18 cellular contexts compared by ENCODE assay signal in the genomic region with DNA sequence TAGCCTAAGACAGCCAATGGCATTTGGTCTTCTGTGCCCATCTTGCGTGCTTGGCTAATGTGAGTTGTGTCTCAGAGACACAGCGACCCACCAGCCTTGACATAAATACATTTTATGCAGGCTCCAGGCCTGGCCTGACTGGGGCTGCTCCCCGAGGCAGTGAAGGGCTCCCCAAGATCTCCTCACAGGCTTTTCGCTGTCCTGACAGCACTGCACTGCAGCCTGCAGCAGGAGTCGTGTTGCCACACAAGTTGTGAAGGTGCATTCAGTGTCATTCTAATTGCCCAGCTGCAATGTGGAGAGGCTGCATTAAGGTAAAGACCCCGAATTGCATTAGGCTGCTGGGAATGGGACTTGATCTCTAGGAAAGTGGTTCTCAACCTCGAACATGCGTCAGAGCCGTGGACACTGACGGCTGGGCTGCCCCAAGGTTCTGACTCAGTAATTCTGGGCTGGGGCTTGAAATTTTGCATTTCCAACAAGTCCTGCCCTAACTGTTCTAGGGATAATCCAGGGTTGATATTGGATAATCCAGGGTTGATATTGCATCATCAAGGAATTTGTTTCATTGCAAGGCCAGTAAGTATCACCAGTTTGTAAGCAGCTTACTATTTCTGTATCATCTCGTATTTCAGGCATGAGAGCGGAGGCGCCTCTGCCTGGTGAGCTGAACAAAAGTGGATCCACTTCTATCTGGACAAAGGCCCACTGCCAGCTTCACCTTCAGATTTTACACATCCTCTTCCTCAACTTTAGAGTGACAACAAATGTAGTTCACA.
DNase-seq lines count a peak whose midpoint lies in the region; ATAC-seq and TF ChIP-seq lines count a peak whose summit lies in the region.
"Had no signal": no experiment of that assay in that cellular context is flagged by ENCODE, and none has a peak within 500 bp of the region (broad histone marks: within the 10 kb centered on the region; RNA-seq: fewer than 3 reads in every experiment).

No MANE protein-coding gene starts in this region.

- no peaks in the 10 kb centered on the region for H3K36me3 Mint-ChIP-seq in activated CD4-positive, alpha-beta T cell treated with anti-CD3 and anti-CD28 coated beads, Interleukin-2, amount 10 ng/mL, durations not matched to agents 24 days and 14 days (ENCODE audit: low read depth)

- H3K27ac Mint-ChIP-seq in activated CD4-positive, alpha-beta T cell treated with anti-CD3 and anti-CD28 coated beads, Interleukin-2, amount 10 ng/mL, durations not matched to agents 24 days and 14 days = no peak overlapping the region
- H3K27ac Mint-ChIP-seq: endodermal cell had no signal

- no peak overlapping the region for H3K4me3 ChIP-seq in sigmoid colon
- H3K4me3 ChIP-seq in left ventricle myocardium inferior = no peak overlapping the region
- H3K4me3 ChIP-seq: lower lobe of right lung, upper lobe of left lung had no signal

- WGBS in sigmoid colon, 2 donors = 81 to 86% methylated on average over 13 of the region's 13 CpGs

- H3K9me3 Mint-ChIP-seq in activated CD4-positive, alpha-beta T cell treated with anti-CD3 and anti-CD28 coated beads, Interleukin-2, amount 10 ng/mL, durations not matched to agents 24 days and 14 days = peaks cover 14% of the 10 kb centered on the region

- peak; percentile 49 for DNase-seq in activated CD4-positive, alpha-beta T cell treated with anti-CD3 and anti-CD28 coated beads, Interleukin-2, amount 10 ng/mL, durations not matched to agents 24 days and 14 days
- no peak for DNase-seq in activated CD4-positive, alpha-beta T cell treated with anti-CD3 and anti-CD28 coated beads, Interleukin-2, amount 50 U/mL, for 4 hours
- peak; percentile 32 to 66 for DNase-seq in NCI-H524 (lab: John Stamatoyannopoulos, UW)
- DNase-seq in fibroblast of gingiva (ENCODE audit: low read depth) = peak; percentile 68
- DNase-seq in sigmoid colon = peak; percentile 38
- no peak for DNase-seq in NCI-H1930 (lab: John Stamatoyannopoulos, UW)
- DNase-seq in left ventricle myocardium inferior = no peak
- DNase-seq: activated CD4-positive, CD25-positive, alpha-beta regulatory T cell treated with anti-CD3 and anti-CD28 coated beads, Interleukin-2, amount 50 U/mL, for 72 hours; DMS 273 treated with DMSO at 0.1 percent for 48 hours; endodermal cell; KBM-7; lower lobe of right lung; NCI-H2029 treated with DMSO at 0.1 percent for 48 hours; nucleus accumbens; stimulated activated CD4-positive, alpha-beta T cell treated with anti-CD3 and anti-CD28 coated beads, Interleukin-15, amount 100 ng/mL, for 24 hours; SW 1271; upper lobe of left lung had no signal

- H3K27ac ChIP-seq in sigmoid colon (no peak overlapping the region), left ventricle myocardium inferior (replicated peaks) (no peak overlapping the region)
- H3K27ac ChIP-seq: lower lobe of right lung, upper lobe of left lung had no signal

- H3K4me3 Mint-ChIP-seq in activated CD4-positive, alpha-beta T cell treated with anti-CD3 and anti-CD28 coated beads, Interleukin-2, amount 10 ng/mL, durations not matched to agents 24 days and 14 days = no peak overlapping the region
- H3K4me3 Mint-ChIP-seq: endodermal cell had no signal

- no peaks in the 10 kb centered on the region for H3K36me3 ChIP-seq in sigmoid colon
- H3K36me3 ChIP-seq in left ventricle myocardium inferior = no peaks in the 10 kb centered on the region
- H3K36me3 ChIP-seq: lower lobe of right lung, upper lobe of left lung had no signal

- no peak for TF ChIP-seq POLR2A in sigmoid colon (IDR thresholded peaks at IDR 0.05)

- H3K27me3 ChIP-seq in sigmoid colon = peaks cover 0 to 18% (median 0%) of the 10 kb centered on the region in 3 donors
- H3K27me3 ChIP-seq in left ventricle myocardium inferior (ENCODE audit: low read depth) = peaks cover 57% of the 10 kb centered on the region
- H3K27me3 ChIP-seq: upper lobe of left lung had no signal

- intact Hi-C loops in activated CD4-positive, alpha-beta T cell treated with anti-CD3 and anti-CD28 coated beads, Interleukin-2, amount 10 ng/mL, durations not matched to agents 24 days and 14 days (cut with micrococcal nuclease) = no loop called here
- intact Hi-C loops in sigmoid colon (cut with DNase I) = no loop called here
- intact Hi-C loops in left ventricle myocardium inferior (cut with micrococcal nuclease) = no loop called here

- TF ChIP-seq EP300 in sigmoid colon (IDR thresholded peaks at IDR 0.05) = no peak

- H3K4me1 ChIP-seq in sigmoid colon (no peaks in the 10 kb centered on the region), left ventricle myocardium inferior (no peaks in the 10 kb centered on the region)
- H3K4me1 ChIP-seq: lower lobe of right lung had no signal

- TF ChIP-seq CTCF in sigmoid colon (IDR thresholded peaks at IDR 0.05) = no peak
- TF ChIP-seq CTCF in left ventricle myocardium inferior (IDR thresholded peaks at IDR 0.05; ENCODE audit: borderline replicate concordance) = no peak

- peaks cover 10 to 24% (median 11%) of the 10 kb centered on the region in 4 donors for H3K9me3 ChIP-seq in sigmoid colon
- H3K9me3 ChIP-seq in left ventricle myocardium inferior (replicated peaks) = peaks cover 27% of the 10 kb centered on the region

- ATAC-seq in HG03280 (IDR thresholded peaks at IDR 0.05; ENCODE audit: unreplicated experiment) = no peak
- ATAC-seq: lower lobe of right lung had no signal

- H3K27me3 Mint-ChIP-seq in activated CD4-positive, alpha-beta T cell treated with anti-CD3 and anti-CD28 coated beads, Interleukin-2, amount 10 ng/mL, durations not matched to agents 24 days and 14 days = peaks cover 5% of the 10 kb centered on the region

- H3K4me1 Mint-ChIP-seq in activated CD4-positive, alpha-beta T cell treated with anti-CD3 and anti-CD28 coated beads, Interleukin-2, amount 10 ng/mL, durations not matched to agents 24 days and 14 days = peaks cover 16% of the 10 kb centered on the region
- H3K4me1 Mint-ChIP-seq: endodermal cell had no signal

Comparison
In these comparisons a context has a peak if more than half of its experiments do, and no peak if none do; other contexts are left out.
1. DNase-seq: peak in activated CD4-positive, alpha-beta T cell treated with anti-CD3 and anti-CD28 coated beads, Interleukin-2, amount 10 ng/mL, durations not matched to agents 24 days and 14 days (single experiment), NCI-H524 (2 of 2), fibroblast of gingiva (single experiment) and sigmoid colon (single experiment); none in activated CD4-positive, alpha-beta T cell treated with anti-CD3 and anti-CD28 coated beads, Interleukin-2, amount 50 U/mL, for 4 hours (0 of 2), NCI-H1930 (0 of 2) and left ventricle myocardium inferior (single experiment).